ENCODE assay signal across 9 cellular contexts in the genomic region with DNA sequence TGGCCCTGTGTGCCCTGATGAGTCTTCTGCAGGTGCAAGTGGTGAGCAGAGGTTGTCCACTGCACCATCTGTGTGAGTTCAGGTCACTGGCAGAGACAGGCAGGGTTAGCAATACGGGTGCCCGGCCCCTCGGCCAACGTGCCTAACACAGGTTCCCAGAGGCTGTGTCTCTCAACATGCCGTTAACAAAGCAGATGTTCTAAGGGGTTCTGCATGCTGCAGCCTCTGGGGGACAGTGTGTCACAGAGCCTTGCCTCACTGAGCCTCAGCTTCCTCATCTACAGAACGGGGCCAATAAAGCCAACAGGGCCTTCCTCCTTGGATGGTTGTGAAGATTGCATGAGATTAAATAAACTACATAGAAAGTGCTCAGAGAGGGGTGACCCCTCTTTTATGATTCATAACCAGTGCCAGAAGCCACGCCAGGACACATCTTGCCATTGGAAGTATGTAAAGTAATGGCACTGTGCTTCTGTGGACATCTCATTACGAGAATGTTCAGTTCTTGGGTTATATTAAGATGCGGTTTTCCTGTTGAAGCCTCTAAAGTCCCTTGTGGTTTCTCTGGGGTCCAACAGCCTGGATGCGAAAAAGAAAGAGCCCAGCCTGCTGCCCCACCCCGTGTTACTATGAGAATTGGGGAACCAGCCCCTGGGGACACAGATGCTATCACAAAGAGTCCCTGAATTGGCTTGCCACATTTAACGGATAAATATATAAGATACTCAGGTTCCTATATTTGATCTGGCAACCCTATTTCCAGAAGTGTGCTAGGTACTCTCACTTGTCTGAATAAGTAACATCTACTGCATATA. TPM values are rescaled to one million over a fixed set of nuclear protein-coding genes. Genes with fewer than 3 reads are reported as not detected.
A peak's percentile ranks its signal among the peaks of the same experiment; 100 is the strongest.
DNase-seq lines count a peak whose midpoint lies in the region; ATAC-seq and TF ChIP-seq lines count a peak whose summit lies in the region.
"Had no signal": no experiment of that assay in that cellular context is flagged by ENCODE, and none has a peak within 500 bp of the region (broad histone marks: within the 10 kb centered on the region; RNA-seq: fewer than 3 reads in every experiment).

No MANE protein-coding gene starts in this region.

- no peak overlapping the region for H3K4me3 ChIP-seq in tibial artery
- no peak overlapping the region for H3K4me3 ChIP-seq in ascending aorta
- no peak overlapping the region for H3K4me3 ChIP-seq in H7 (ENCODE audit: insufficient read depth, low read depth, low read length)
- H3K4me3 ChIP-seq: body of pancreas had no signal

- H3K27me3 ChIP-seq in tibial artery: no peaks in the 10 kb centered on the region
- no peaks in the 10 kb centered on the region for H3K27me3 ChIP-seq in ascending aorta
- no peaks in the 10 kb centered on the region for H3K27me3 ChIP-seq in H7 (ENCODE audit: control insufficient read depth, insufficient read depth, low read length)
- H3K27me3 ChIP-seq: body of pancreas had no signal

- H3K36me3 ChIP-seq in tibial artery (no peaks in the 10 kb centered on the region), ascending aorta (no peaks in the 10 kb centered on the region), H7 (replicated peaks; ENCODE audit: control insufficient read depth, insufficient read depth, low read length) (no peaks in the 10 kb centered on the region)

- TF ChIP-seq CTCF in GM10248 (IDR thresholded peaks at IDR 0.05; ENCODE audit: control extremely low read depth, extremely low read depth, low read depth, missing control alignments): peak; percentile 25
- no peak for TF ChIP-seq CTCF in activated CD8-positive, alpha-beta T cell treated with anti-CD3 and anti-CD28 coated beads for 36 hours (IDR thresholded peaks at IDR 0.05)
- no peak for TF ChIP-seq CTCF in tibial artery (IDR thresholded peaks at IDR 0.05)
- TF ChIP-seq CTCF in ascending aorta (IDR thresholded peaks at IDR 0.05): no peak

- H3K27me3 Mint-ChIP-seq in activated CD8-positive, alpha-beta T cell treated with anti-CD3 and anti-CD28 coated beads for 36 hours: no peaks in the 10 kb centered on the region

- POLR2A ChIA-PET in GM10248 (lab: Yijun Ruan, JAX): interaction anchor here (0.6 kb wide), 1 partner anchor 155 kb away, joined by 3 read pairs; no protein-coding TSS in a partner anchor
- POLR2A ChIA-PET in activated CD8-positive, alpha-beta T cell treated with anti-CD3 and anti-CD28 coated beads for 36 hours (lab: Charles Lee): no interaction called here

- ATAC-seq in GM19438 (IDR thresholded peaks at IDR 0.05; ENCODE audit: low read depth, unreplicated experiment): peak; percentile 68
- ATAC-seq in HG03378 (IDR thresholded peaks at IDR 0.05; ENCODE audit: unreplicated experiment): peak; percentile 68
- ATAC-seq in activated CD8-positive, alpha-beta T cell treated with anti-CD3 and anti-CD28 coated beads for 36 hours: peak; percentile 88
- ATAC-seq: body of pancreas had no signal

- H3K4me1 ChIP-seq in tibial artery: peaks cover 0 to 3% (median 0%) of the 10 kb centered on the region in 4 donors
- H3K4me1 ChIP-seq in ascending aorta: peaks cover 0 to 5% of the 10 kb centered on the region in 2 donors

- H3K27ac Mint-ChIP-seq in activated CD8-positive, alpha-beta T cell treated with anti-CD3 and anti-CD28 coated beads for 36 hours: peak overlapping the region; percentile 15

- CTCF ChIA-PET in GM10248 (lab: Yijun Ruan, JAX): interaction anchor here (4.3 to 5.5 kb wide), 2 partner anchors 10 to 187 kb away, joined by 20 to 83 read pairs; no protein-coding TSS in a partner anchor
- CTCF ChIA-PET in activated CD8-positive, alpha-beta T cell treated with anti-CD3 and anti-CD28 coated beads for 36 hours (lab: Charles Lee): interaction anchor here (0.9 to 3.9 kb wide), 5 partner anchors 11 to 238 kb away, joined by 3 to 19 read pairs (median 7); a partner anchor contains a TSS

- peaks cover 21% of the 10 kb centered on the region for H3K4me1 Mint-ChIP-seq in activated CD8-positive, alpha-beta T cell treated with anti-CD3 and anti-CD28 coated beads for 36 hours (ENCODE audit: low read depth)

- H3K9me3 ChIP-seq in tibial artery (no peaks in the 10 kb centered on the region), ascending aorta (no peaks in the 10 kb centered on the region)
- H3K9me3 ChIP-seq: body of pancreas had no signal

- no peak overlapping the region for H3K4me3 Mint-ChIP-seq in activated CD8-positive, alpha-beta T cell treated with anti-CD3 and anti-CD28 coated beads for 36 hours

- H3K36me3 Mint-ChIP-seq in activated CD8-positive, alpha-beta T cell treated with anti-CD3 and anti-CD28 coated beads for 36 hours (ENCODE audit: low read depth): no peaks in the 10 kb centered on the region

- H3K27ac ChIP-seq in tibial artery: no peak overlapping the region
- H3K27ac ChIP-seq in ascending aorta: no peak overlapping the region
- H3K27ac ChIP-seq: body of pancreas had no signal

- DNase-seq in GM10248 (ENCODE audit: extremely low spot score): peak; percentile 72
- peak; percentile 64 for DNase-seq in activated CD8-positive, alpha-beta T cell treated with anti-CD3 and anti-CD28 coated beads for 36 hours
- DNase-seq in tibial artery: peak; percentile 57 to 65
- no peak for DNase-seq in ascending aorta (ENCODE audit: low spot score in 2 of 2)
- no peak for DNase-seq in foreskin melanocyte
- DNase-seq in H7: no peak

- no peaks in the 10 kb centered on the region for H3K9me3 Mint-ChIP-seq in activated CD8-positive, alpha-beta T cell treated with anti-CD3 and anti-CD28 coated beads for 36 hours

- intact Hi-C loops in activated CD8-positive, alpha-beta T cell treated with anti-CD3 and anti-CD28 coated beads for 36 hours (cut with micrococcal nuclease): no loop called here
- intact Hi-C loops in tibial artery (cut with DNase I; ENCODE audit: low total_unique reads) (no loop called here), ascending aorta (cut with DNase I) (no loop called here)

RNA-seq across cellular contexts. Expression of a gene that starts 11.2 kb away (rescaled TPM):
- 10 to 100 TPM; 25.9 to 36.4 TPM for total RNA-seq in activated CD8-positive, alpha-beta T cell treated with anti-CD3 and anti-CD28 coated beads for 36 hours
- 31.3 TPM for total RNA-seq in ascending aorta
- 48.3 and 50.5 TPM in 2 replicates for total RNA-seq in H7 (2014; rRNA removed; shearing (Covaris generic))

RNA-seq across cellular contexts. Expression of a gene that starts 43.4 kb away (rescaled TPM):
- total RNA-seq in activated CD8-positive, alpha-beta T cell treated with anti-CD3 and anti-CD28 coated beads for 36 hours: 1 to 10 TPM in 1 of 2 experiments, under 1 TPM in 1; 0.87 to 1.0 TPM
- 39.3 TPM for total RNA-seq in ascending aorta
- total RNA-seq in H7 (2014; rRNA removed; shearing (Covaris generic)): 10.0 and 13.6 TPM in 2 replicates

Comparison
In these comparisons a context has a peak if more than half of its experiments do, and no peak if none do; other contexts are left out.
1. DNase-seq: peak in GM10248 (single experiment), activated CD8-positive, alpha-beta T cell treated with anti-CD3 and anti-CD28 coated beads for 36 hours (single experiment) and tibial artery (2 of 2); none in ascending aorta (0 of 2), foreskin melanocyte (single experiment) and H7 (single experiment).
2. Peak in every context shown above with its lines, with median percentiles within 50 percentile points of each other: ATAC-seq.